Comparison of ENCODE assay signal across 28 cellular contexts in the genomic region with DNA sequence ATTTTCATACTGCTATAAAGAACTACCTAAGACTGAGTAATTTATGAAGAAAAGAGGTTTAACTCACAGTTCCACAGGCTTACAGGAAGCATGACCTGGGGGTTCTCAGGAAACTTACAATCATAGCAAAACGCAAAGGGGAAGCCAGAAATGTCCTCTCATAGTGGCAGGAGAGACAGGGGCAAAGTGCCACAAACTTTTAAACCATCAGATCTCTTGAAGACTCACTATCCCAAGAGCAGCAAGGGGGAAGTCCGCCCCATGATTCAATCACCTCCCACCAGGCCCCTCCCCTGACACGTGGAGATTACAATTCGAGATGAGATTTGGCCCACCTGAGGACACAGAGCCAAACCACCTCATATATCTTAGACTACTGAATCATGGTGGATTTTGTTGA.
DNase-seq lines count a peak whose midpoint lies in the region; ATAC-seq lines count a peak whose summit lies in the region.
"Had no signal": no experiment of that assay in that cellular context is flagged by ENCODE, and none has a peak within 500 bp of the region (broad histone marks: within the 10 kb centered on the region; RNA-seq: fewer than 3 reads in every experiment).

No MANE protein-coding gene starts in this region.

- no peak overlapping the region for H3K4me3 ChIP-seq in HAP-1
- H3K4me3 ChIP-seq: esophagus muscularis mucosa, GM12878, lung, mucosa of descending colon, pancreas, vagina had no signal

- no peak overlapping the region for H3K4me3 Mint-ChIP-seq in dendritic cell treated with granulocyte-macrophage colony-stimulating factor and Interleukin-4, amounts not matched to agents 40 ng/mL and 50 ng/mL, for 4 days
- H3K4me3 Mint-ChIP-seq in stimulated activated naive B cell treated with anti-CD40 and anti-IgM and Interleukin-4, amounts not matched to agents 10 μg/mL and 1 μg/mL and 100 μg/mL, for 72 hours = no peak overlapping the region
- H3K4me3 Mint-ChIP-seq: activated naive CD8-positive, alpha-beta T cell treated with anti-CD3 and anti-CD28 coated beads, Interleukin-2, amount 10 ng/mL, durations not matched to agents 7 days and 5 days; nephron progenitor cell; stimulated activated effector memory CD8-positive, alpha-beta T cell treated with anti-CD3 and anti-CD28 coated beads, Interleukin-12 subunit alpha, Interleukin-12 subunit beta, amount 100 ng/mL, for 72 hours had no signal

- DNase-seq in stimulated activated CD4-positive, alpha-beta T cell treated with anti-CD3 and anti-CD28 coated beads, Interleukin-15, amount 100 ng/mL, for 24 hours = peak; percentile 1
- DNase-seq in stimulated activated CD4-positive, alpha-beta T cell treated with anti-CD3 and anti-CD28 coated beads, Interleukin-2, amount 100 ng/mL, for 48 hours = no peak
- DNase-seq in MV-4-11 (lab: John Stamatoyannopoulos, UW) = peak; percentile 39
- no peak for DNase-seq in stimulated activated naive B cell treated with anti-CD40 and anti-IgM and Interleukin-4, amounts not matched to agents 10 μg/mL and 1 μg/mL and 100 μg/mL, for 72 hours
- DNase-seq in HAP-1 (ENCODE audit: low spot score in 2 of 2) = no peak
- DNase-seq in NCI-H345 treated with DMSO at 0.1 percent for 48 hours (lab: John Stamatoyannopoulos, UW; ENCODE audit: unreplicated experiment) = no peak
- DNase-seq: activated CD4-positive, alpha-beta T cell treated with anti-CD3 and anti-CD28 coated beads for 4 hours; activated naive CD8-positive, alpha-beta T cell treated with anti-CD3 and anti-CD28 coated beads, Interleukin-2, amount 10 ng/mL, durations not matched to agents 7 days and 5 days; C1 segment of cervical spinal cord; caudate nucleus; cortex of kidney; GOT3; NCI-H1105; NCI-H1930; NCI-H2227 treated with DMSO at 0.1 percent for 48 hours; nephron progenitor cell; pancreas; stimulated activated CD4-positive, alpha-beta T cell treated with anti-CD3 and anti-CD28 coated beads, Interleukin-4, amount 100 ng/mL, for 1 hour; T-helper 1 cell had no signal

- H3K27ac Mint-ChIP-seq in dendritic cell treated with granulocyte-macrophage colony-stimulating factor and Interleukin-4, amounts not matched to agents 40 ng/mL and 50 ng/mL, for 4 days = peak overlapping the region; percentile 79
- H3K27ac Mint-ChIP-seq in stimulated activated naive B cell treated with anti-CD40 and anti-IgM and Interleukin-4, amounts not matched to agents 10 μg/mL and 1 μg/mL and 100 μg/mL, for 72 hours = no peak overlapping the region
- H3K27ac Mint-ChIP-seq: activated naive CD8-positive, alpha-beta T cell treated with anti-CD3 and anti-CD28 coated beads, Interleukin-2, amount 10 ng/mL, durations not matched to agents 7 days and 5 days; activated T-helper 2 cell treated with anti-CD3 and anti-CD28 coated beads, Interferon-gamma antibody, Interleukin-2, Interleukin-4, amounts not matched to agents 10 μg/mL and 5 μg/mL and 100 μg/mL, durations not matched to agents 14 hours and 24 hours and 36 hours; nephron progenitor cell; stimulated activated effector memory CD8-positive, alpha-beta T cell treated with anti-CD3 and anti-CD28 coated beads, Interleukin-12 subunit alpha, Interleukin-12 subunit beta, amount 100 ng/mL, for 72 hours had no signal

- intact Hi-C loops in dendritic cell treated with granulocyte-macrophage colony-stimulating factor and Interleukin-4, amounts not matched to agents 40 ng/mL and 50 ng/mL, for 4 days (cut with micrococcal nuclease) = no loop called here

- H3K36me3 ChIP-seq in HAP-1 (replicated peaks) = no peaks in the 10 kb centered on the region
- H3K36me3 ChIP-seq: esophagus muscularis mucosa, pancreas, vagina had no signal

- H3K27me3 Mint-ChIP-seq in dendritic cell treated with granulocyte-macrophage colony-stimulating factor and Interleukin-4, amounts not matched to agents 40 ng/mL and 50 ng/mL, for 4 days = no peaks in the 10 kb centered on the region
- H3K27me3 Mint-ChIP-seq in stimulated activated naive B cell treated with anti-CD40 and anti-IgM and Interleukin-4, amounts not matched to agents 10 μg/mL and 1 μg/mL and 100 μg/mL, for 72 hours = no peaks in the 10 kb centered on the region

- peak; percentile 41 to 60 for ATAC-seq in stimulated activated naive B cell treated with anti-CD40 and anti-IgM and Interleukin-4, amounts not matched to agents 10 μg/mL and 1 μg/mL and 100 μg/mL, for 72 hours (replicated peaks)
- ATAC-seq in GM21737 (IDR thresholded peaks at IDR 0.05; ENCODE audit: unreplicated experiment) = no peak
- ATAC-seq: GM12878; mucosa of descending colon; pancreas; stimulated activated effector memory CD8-positive, alpha-beta T cell treated with anti-CD3 and anti-CD28 coated beads, Interleukin-12 subunit alpha, Interleukin-12 subunit beta, amount 100 ng/mL, for 72 hours had no signal

- peaks cover 23% of the 10 kb centered on the region for H3K4me1 Mint-ChIP-seq in dendritic cell treated with granulocyte-macrophage colony-stimulating factor and Interleukin-4, amounts not matched to agents 40 ng/mL and 50 ng/mL, for 4 days (ENCODE audit: low read depth)
- no peaks in the 10 kb centered on the region for H3K4me1 Mint-ChIP-seq in stimulated activated naive B cell treated with anti-CD40 and anti-IgM and Interleukin-4, amounts not matched to agents 10 μg/mL and 1 μg/mL and 100 μg/mL, for 72 hours
- H3K4me1 Mint-ChIP-seq: activated naive CD8-positive, alpha-beta T cell treated with anti-CD3 and anti-CD28 coated beads, Interleukin-2, amount 10 ng/mL, durations not matched to agents 7 days and 5 days; nephron progenitor cell; stimulated activated effector memory CD8-positive, alpha-beta T cell treated with anti-CD3 and anti-CD28 coated beads, Interleukin-12 subunit alpha, Interleukin-12 subunit beta, amount 100 ng/mL, for 72 hours had no signal

- H3K27me3 ChIP-seq in HAP-1 (ENCODE audit: low read depth) = no peaks in the 10 kb centered on the region
- H3K27me3 ChIP-seq: esophagus muscularis mucosa, pancreas, vagina had no signal

- H3K4me1 ChIP-seq in HAP-1 = no peaks in the 10 kb centered on the region
- H3K4me1 ChIP-seq: vagina had no signal

- H3K9me3 Mint-ChIP-seq in dendritic cell treated with granulocyte-macrophage colony-stimulating factor and Interleukin-4, amounts not matched to agents 40 ng/mL and 50 ng/mL, for 4 days = peaks cover 9% of the 10 kb centered on the region
- H3K9me3 Mint-ChIP-seq in stimulated activated naive B cell treated with anti-CD40 and anti-IgM and Interleukin-4, amounts not matched to agents 10 μg/mL and 1 μg/mL and 100 μg/mL, for 72 hours = peaks cover 0 to 3% of the 10 kb centered on the region in 2 donors
- H3K9me3 Mint-ChIP-seq: activated naive CD8-positive, alpha-beta T cell treated with anti-CD3 and anti-CD28 coated beads, Interleukin-2, amount 10 ng/mL, durations not matched to agents 7 days and 5 days; activated T-helper 2 cell treated with anti-CD3 and anti-CD28 coated beads, Interferon-gamma antibody, Interleukin-2, Interleukin-4, amounts not matched to agents 10 μg/mL and 5 μg/mL and 100 μg/mL, durations not matched to agents 14 hours and 24 hours and 36 hours; nephron progenitor cell; stimulated activated effector memory CD8-positive, alpha-beta T cell treated with anti-CD3 and anti-CD28 coated beads, Interleukin-12 subunit alpha, Interleukin-12 subunit beta, amount 100 ng/mL, for 72 hours had no signal

- H3K9me3 ChIP-seq in HAP-1 = no peaks in the 10 kb centered on the region
- H3K9me3 ChIP-seq: mucosa of descending colon, pancreas, vagina had no signal

- H3K36me3 Mint-ChIP-seq in dendritic cell treated with granulocyte-macrophage colony-stimulating factor and Interleukin-4, amounts not matched to agents 40 ng/mL and 50 ng/mL, for 4 days (ENCODE audit: low read depth) = peaks cover 4% of the 10 kb centered on the region
- H3K36me3 Mint-ChIP-seq in stimulated activated naive B cell treated with anti-CD40 and anti-IgM and Interleukin-4, amounts not matched to agents 10 μg/mL and 1 μg/mL and 100 μg/mL, for 72 hours = no peaks in the 10 kb centered on the region
- H3K36me3 Mint-ChIP-seq: activated naive CD8-positive, alpha-beta T cell treated with anti-CD3 and anti-CD28 coated beads, Interleukin-2, amount 10 ng/mL, durations not matched to agents 7 days and 5 days; stimulated activated effector memory CD8-positive, alpha-beta T cell treated with anti-CD3 and anti-CD28 coated beads, Interleukin-12 subunit alpha, Interleukin-12 subunit beta, amount 100 ng/mL, for 72 hours had no signal

- in situ Hi-C loops in HAP-1 (cut with MboI; ENCODE audit: low sequenced_read_pairs) = no loop called here

Comparison
In these comparisons a context has a peak if more than half of its experiments do, and no peak if none do; other contexts are left out.
1. DNase-seq: peak in stimulated activated CD4-positive, alpha-beta T cell treated with anti-CD3 and anti-CD28 coated beads, Interleukin-15, amount 100 ng/mL, for 24 hours (single experiment) and MV-4-11 (single experiment); none in stimulated activated CD4-positive, alpha-beta T cell treated with anti-CD3 and anti-CD28 coated beads, Interleukin-2, amount 100 ng/mL, for 48 hours (0 of 2), stimulated activated naive B cell treated with anti-CD40 and anti-IgM and Interleukin-4, amounts not matched to agents 10 μg/mL and 1 μg/mL and 100 μg/mL, for 72 hours (single experiment), HAP-1 (0 of 2) and NCI-H345 treated with DMSO at 0.1 percent for 48 hours (single experiment).